Comparison of ENCODE assay signal across 1 cellular context in genomic region chr18:45749918-45750689, GRCh38.
TF ChIP-seq lines count a peak whose summit lies in the region.

No MANE protein-coding gene starts in this region.

TF ChIP-seq in GM12878, 131 proteins besides CTCF, POLR2A, EP300 and RAD21 (continued from another document):
- TF ChIP-seq ZNF592 (IDR thresholded peaks at IDR 0.05) = 0 out of 2 replicates have a peak, but pooled peaks have one; percentile 39
- TF ChIP-seq MTA2 (IDR thresholded peaks at IDR 0.05; ENCODE audit: low read depth) = peak; percentile 22; the same call in 1 of the 2 replicates
- TF ChIP-seq IKZF2 (IDR thresholded peaks at IDR 0.05) = peak; percentile 26 to 50; a peak in 2 of 4 replicates
- TF ChIP-seq SPI1 (IDR thresholded peaks at IDR 0.05; ENCODE audit: borderline replicate concordance, insufficient read depth, low read depth, low read length) = peak; percentile 86
- no peak for TF ChIP-seq RBBP5 (conservative IDR thresholded peaks at IDR 0.05)
